Comparison of ENCODE assay signal across 12 cellular contexts in the genomic region with DNA sequence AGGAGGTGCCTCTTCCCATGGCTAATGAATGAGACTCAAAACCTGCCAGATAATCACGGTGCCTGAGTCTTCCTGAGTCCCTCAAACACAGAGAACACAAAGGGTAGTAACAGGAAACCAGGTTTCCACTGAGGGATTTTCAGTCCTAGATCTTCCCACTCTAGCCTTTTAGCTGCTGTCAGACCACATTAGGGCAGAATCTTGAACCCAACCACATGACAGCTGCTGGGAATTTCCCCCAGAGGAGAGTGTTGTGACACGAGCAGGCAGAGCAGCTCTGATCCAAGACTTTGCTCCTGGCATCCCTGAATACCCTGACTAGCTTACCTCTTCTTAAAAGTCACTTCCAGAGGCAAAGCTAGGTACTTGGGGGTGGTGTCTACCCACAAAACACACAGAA. TPM values are rescaled to one million over a fixed set of nuclear protein-coding genes. Genes with fewer than 3 reads are reported as not detected.
DNase-seq lines count a peak whose midpoint lies in the region; ATAC-seq and TF ChIP-seq lines count a peak whose summit lies in the region.
"Had no signal": no experiment of that assay in that cellular context is flagged by ENCODE, and none has a peak within 500 bp of the region (broad histone marks: within the 10 kb centered on the region; RNA-seq: fewer than 3 reads in every experiment).

No MANE protein-coding gene starts in this region.

- H3K27ac ChIP-seq in SK-N-SH (ENCODE audit: low read depth in 2 of 2, low read length in 1 of 2) (no peak overlapping the region; a peak in 1 of 4 replicates), dorsolateral prefrontal cortex (no peak overlapping the region), heart right ventricle (no peak overlapping the region)

- 31% methylated on average over 2 of the region's 2 CpGs for WGBS in SK-N-SH (ENCODE audit: low lambda C conversion rate)
- whole genome bisulfite sequencing in heart right ventricle, 2 donors = 35 to 41% methylated on average over 2 of the region's 2 CpGs

- H3K9me3 ChIP-seq in SK-N-SH (no peaks in the 10 kb centered on the region), mucosa of descending colon (no peaks in the 10 kb centered on the region), heart right ventricle (no peaks in the 10 kb centered on the region)

- CTCF ChIA-PET in SK-N-SH (lab: Yijun Ruan, JAX) = interaction anchor here (1.1 to 7.6 kb wide), 4 partner anchors 19 to 38 kb away, joined by 3 to 42 read pairs (median 5); a partner anchor contains a TSS

- no peak overlapping the region for H3K9ac ChIP-seq in SK-N-SH

- POLR2A ChIA-PET in SK-N-SH (lab: Yijun Ruan, JAX) = interaction anchor here (0.9 kb wide), 1 partner anchor 28 kb away, joined by 3 read pairs; a partner anchor contains a TSS

- H3K27me3 ChIP-seq in SK-N-SH (ENCODE audit: insufficient read depth) (peaks cover 7% of the 10 kb centered on the region; the same call in 1 of the 2 replicates), dorsolateral prefrontal cortex (no peaks in the 10 kb centered on the region), heart right ventricle (no peaks in the 10 kb centered on the region)

- no peaks in the 10 kb centered on the region for H3K9me2 ChIP-seq in SK-N-SH

- H3K4me1 ChIP-seq in SK-N-SH (ENCODE audit: control insufficient read depth in 1 of 2, insufficient read depth in 2 of 2, low read depth in 1 of 2, low read length in 1 of 2) (peaks cover 0 to 42% of the 10 kb centered on the region in 2 experiments; a peak in 2 of 4 replicates), mucosa of descending colon (ENCODE audit: low read depth) (no peaks in the 10 kb centered on the region), heart right ventricle (peaks cover 0 to 48% (median 5%) of the 10 kb centered on the region in 9 donors)

- H3K4me2 ChIP-seq in SK-N-SH = no peak overlapping the region

- H3K4me3 ChIP-seq in GM12865 (ENCODE audit: low read depth, low read length) = no peak overlapping the region
- no peak overlapping the region for H3K4me3 ChIP-seq in SK-N-SH (ENCODE audit: low read depth in 2 of 2, low read length in 1 of 2)
- H3K4me3 ChIP-seq in mucosa of descending colon = no peak overlapping the region
- no peak overlapping the region for H3K4me3 ChIP-seq in dorsolateral prefrontal cortex
- no peak overlapping the region for H3K4me3 ChIP-seq in heart right ventricle

- ATAC-seq in mucosa of descending colon = peak; percentile 15
- no peak for ATAC-seq in heart right ventricle
- no peak for ATAC-seq in GM21360 (IDR thresholded peaks at IDR 0.05; ENCODE audit: unreplicated experiment)
- ATAC-seq: left ventricle myocardium superior had no signal

- H2AFZ ChIP-seq in SK-N-SH (ENCODE audit: low read depth) = no peak overlapping the region

- no peaks in the 10 kb centered on the region for H3F3A ChIP-seq in SK-N-SH (replicated peaks; ENCODE audit: insufficient read depth)

- H3K36me3 ChIP-seq in SK-N-SH (replicated peaks in 1 of 2; ENCODE audit: control insufficient read depth in 1 of 2, insufficient read depth in 2 of 2, low read length in 1 of 2) (no peaks in the 10 kb centered on the region), mucosa of descending colon (ENCODE audit: low read depth) (no peaks in the 10 kb centered on the region), heart right ventricle (no peaks in the 10 kb centered on the region)

- H4K20me1 ChIP-seq in SK-N-SH (ENCODE audit: insufficient read depth) = no peaks in the 10 kb centered on the region

- no peak for TF ChIP-seq RAD21 in SK-N-SH (IDR thresholded peaks at IDR 0.05; ENCODE audit: low read length)

- no peak for TF ChIP-seq CTCF in GM12865 (IDR thresholded peaks at IDR 0.05; ENCODE audit: insufficient read depth, low read depth, low read length, missing control alignments)
- no peak for TF ChIP-seq CTCF in GM20000 (IDR thresholded peaks at IDR 0.05; ENCODE audit: extremely low read depth, missing control alignments)
- no peak for TF ChIP-seq CTCF in SK-N-SH (IDR thresholded peaks at IDR 0.05)
- TF ChIP-seq CTCF in mucosa of descending colon (IDR thresholded peaks at IDR 0.05) = no peak
- TF ChIP-seq CTCF in dorsolateral prefrontal cortex (IDR thresholded peaks at IDR 0.05 in 54 of 56, conservative IDR thresholded peaks at IDR 0.05 in 2 of 56; ENCODE audit: low read depth in 1 of 56, partially characterized antibody in 56 of 56) = no peak
- no peak for TF ChIP-seq CTCF in heart right ventricle (IDR thresholded peaks at IDR 0.05)

- DNase-seq in GM12865 (ENCODE audit: low read depth) (peak; percentile 56), GM20000 (ENCODE audit: low spot score) (peak; percentile 41), SK-N-SH (no peak), mucosa of descending colon (no peak), dorsolateral prefrontal cortex (no peak), NCI-H524 (lab: John Stamatoyannopoulos, UW) (no peak), heart right ventricle (no peak)
- DNase-seq: effector CD4-positive, alpha-beta T cell; left ventricle myocardium superior; OCI-M1; trophoblast cell had no signal

- H3K79me2 ChIP-seq in SK-N-SH (ENCODE audit: insufficient read depth) = no peaks in the 10 kb centered on the region

- intact Hi-C loops in mucosa of descending colon (cut with DNase I, micrococcal nuclease) (no loop called here), dorsolateral prefrontal cortex (cut with DNase I) (no loop called here), heart right ventricle (cut with DNase I) (no loop called here)

- TF ChIP-seq EP300 in SK-N-SH (IDR thresholded peaks at IDR 0.05; ENCODE audit: borderline replicate concordance in 1 of 2, low read depth in 1 of 2, low read length in 1 of 2) = no peak

TF ChIP-seq in SK-N-SH, 30 proteins besides CTCF, POLR2A, EP300 and RAD21:
- TF ChIP-seq, protein P1, sequence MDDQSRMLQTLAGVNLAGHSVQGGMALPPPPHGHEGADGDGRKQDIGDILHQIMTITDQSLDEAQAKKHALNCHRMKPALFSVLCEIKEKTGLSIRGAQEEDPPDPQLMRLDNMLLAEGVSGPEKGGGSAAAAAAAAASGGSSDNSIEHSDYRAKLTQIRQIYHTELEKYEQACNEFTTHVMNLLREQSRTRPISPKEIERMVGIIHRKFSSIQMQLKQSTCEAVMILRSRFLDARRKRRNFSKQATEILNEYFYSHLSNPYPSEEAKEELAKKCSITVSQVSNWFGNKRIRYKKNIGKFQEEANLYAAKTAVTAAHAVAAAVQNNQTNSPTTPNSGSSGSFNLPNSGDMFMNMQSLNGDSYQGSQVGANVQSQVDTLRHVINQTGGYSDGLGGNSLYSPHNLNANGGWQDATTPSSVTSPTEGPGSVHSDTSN (IDR thresholded peaks at IDR 0.05) = peak; percentile 59
- TF ChIP-seq, protein P2, sequence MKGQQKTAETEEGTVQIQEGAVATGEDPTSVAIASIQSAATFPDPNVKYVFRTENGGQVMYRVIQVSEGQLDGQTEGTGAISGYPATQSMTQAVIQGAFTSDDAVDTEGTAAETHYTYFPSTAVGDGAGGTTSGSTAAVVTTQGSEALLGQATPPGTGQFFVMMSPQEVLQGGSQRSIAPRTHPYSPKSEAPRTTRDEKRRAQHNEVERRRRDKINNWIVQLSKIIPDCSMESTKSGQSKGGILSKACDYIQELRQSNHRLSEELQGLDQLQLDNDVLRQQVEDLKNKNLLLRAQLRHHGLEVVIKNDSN (IDR thresholded peaks at IDR 0.05; ENCODE audit: borderline replicate concordance, low read depth) = 0 out of 2 replicates have a peak, but pooled peaks have one; percentile 9
- no peak for TF ChIP-seq ELF1 (IDR thresholded peaks at IDR 0.05)

RNA-seq across cellular contexts. Expression of a gene that starts 28.3 kb away (rescaled TPM):
- polyA plus RNA-seq in SK-N-SH (2012; rRNA removed) (153 and 196 TPM in 2 replicates), heart right ventricle (100 to 1,000 TPM in 1 of 2 donors, 10 to 100 TPM in 1; 82.9 to 240 TPM)
- 156 and 159 TPM in 2 replicates for polyA plus RNA-seq in SK-N-SH (2012; cell fraction: cytosol; rRNA removed)
- 175 and 242 TPM in 2 replicates for polyA plus RNA-seq in SK-N-SH (2012; cell fraction: nucleus; rRNA removed)
- total RNA-seq in mucosa of descending colon (100 to 1,000 TPM; 170 to 182 (median 173) TPM), dorsolateral prefrontal cortex (100 to 1,000 TPM; 167 to 280 (median 215) TPM), heart right ventricle (100 to 1,000 TPM; 246 to 415 (median 324) TPM)

Comparison
In these comparisons a context has a peak if more than half of its experiments do, and no peak if none do; other contexts are left out.
1. DNase-seq: peak in GM12865 (single experiment) and GM20000 (single experiment); none in SK-N-SH (single experiment), mucosa of descending colon (0 of 3), dorsolateral prefrontal cortex (0 of 10), NCI-H524 (0 of 2) and heart right ventricle (0 of 2).